Comparison of ENCODE assay signal across 8 cellular contexts in genomic region chr19:16324064-16324383, GRCh38. TPM values are rescaled to one million over a fixed set of nuclear protein-coding genes. Genes with fewer than 3 reads are reported as not detected.
DNase-seq lines count a peak whose midpoint lies in the region; ATAC-seq and TF ChIP-seq lines count a peak whose summit lies in the region.

No MANE protein-coding gene starts in this region.

- intact Hi-C loops in colonic mucosa (cut with DNase I) (no loop called here), natural killer cell (cut with micrococcal nuclease) (no loop called here)

- H3K4me3 Mint-ChIP-seq in natural killer cell: peak overlapping the region; percentile 81
- no peak overlapping the region for H3K4me3 Mint-ChIP-seq in glutamatergic neuron (ENCODE audit: unreplicated experiment)

- H3K36me3 Mint-ChIP-seq in natural killer cell (peaks cover 19% of the 10 kb centered on the region), glutamatergic neuron (ENCODE audit: unreplicated experiment) (no peaks in the 10 kb centered on the region)

- peaks cover 17 to 34% of the 10 kb centered on the region in 2 donors for H3K4me1 Mint-ChIP-seq in natural killer cell
- peaks cover 3% of the 10 kb centered on the region for H3K4me1 Mint-ChIP-seq in glutamatergic neuron (ENCODE audit: low read depth, unreplicated experiment)

- ATAC-seq in natural killer cell (no peak), HG03442 (IDR thresholded peaks at IDR 0.05; ENCODE audit: unreplicated experiment) (no peak), GM21619 (IDR thresholded peaks at IDR 0.05; ENCODE audit: unreplicated experiment) (no peak)

- H3K9ac ChIP-seq in colonic mucosa (ENCODE audit: low read depth in 2 of 2, low read length in 2 of 2): peak overlapping the region; percentile 61 to 68

- H3K9me3 ChIP-seq in colonic mucosa: no peaks in the 10 kb centered on the region

- peaks cover 3% of the 10 kb centered on the region for H3K4me1 ChIP-seq in colonic mucosa

- H3K27me3 ChIP-seq in colonic mucosa: no peaks in the 10 kb centered on the region

- H3K27me3 Mint-ChIP-seq in natural killer cell (ENCODE audit: low read depth in 2 of 2) (peaks cover 0 to 8% of the 10 kb centered on the region in 2 donors), glutamatergic neuron (ENCODE audit: unreplicated experiment) (peaks cover 27% of the 10 kb centered on the region)

- TF ChIP-seq CTCF in AG09309 (IDR thresholded peaks at IDR 0.05; ENCODE audit: control insufficient read depth, insufficient read depth, low read depth, low read length, missing control alignments) (no peak), colonic mucosa (IDR thresholded peaks at IDR 0.05) (no peak), natural killer cell (IDR thresholded peaks at IDR 0.05) (no peak), glutamatergic neuron (IDR thresholded peaks at IDR 0.05; ENCODE audit: partially characterized antibody, unreplicated experiment) (no peak)

- DNase-seq in AG09309 (ENCODE audit: low read depth) (no peak), colonic mucosa (no peak), natural killer cell (no peak), glutamatergic neuron (no peak), activated gamma-delta T cell treated with Interleukin-2 at 50 U/mL for 16 hours (no peak)
- no peak for DNase-seq in Jurkat, Clone E6-1 (ENCODE audit: low read depth, low spot score)

- H3K9me3 Mint-ChIP-seq in natural killer cell (no peaks in the 10 kb centered on the region), glutamatergic neuron (ENCODE audit: unreplicated experiment) (peaks cover 2% of the 10 kb centered on the region)

- peak overlapping the region; percentile 41 for H3K4me3 ChIP-seq in AG09309 (ENCODE audit: control insufficient read depth, low read depth, low read length)
- H3K4me3 ChIP-seq in Jurkat, Clone E6-1 (ENCODE audit: low read length): peak overlapping the region; percentile 54
- H3K4me3 ChIP-seq in colonic mucosa: peak overlapping the region; percentile 12

- H3K27ac Mint-ChIP-seq in natural killer cell: peak overlapping the region; percentile 94 to 99
- H3K27ac Mint-ChIP-seq in glutamatergic neuron (ENCODE audit: unreplicated experiment): no peak overlapping the region

- no peaks in the 10 kb centered on the region for H3K36me3 ChIP-seq in colonic mucosa

- H3K27ac ChIP-seq in colonic mucosa: peak overlapping the region; percentile 56

RNA-seq across cellular contexts. Expression of gene KLF2, which starts 0.6 kb away (rescaled TPM):
- 22.6 TPM for polyA plus RNA-seq in Jurkat, Clone E6-1 (2012; ENCODE audit: insufficient read depth, insufficient read length)
- total RNA-seq in colonic mucosa (10 to 100 TPM; 12.9 to 18.7 TPM), natural killer cell (100 to 1,000 TPM; 246 to 645 (median 377) TPM), glutamatergic neuron (ENCODE audit: unreplicated experiment) (not detected)

Comparison
In these comparisons a context has a peak if more than half of its experiments do, and no peak if none do; other contexts are left out.
1. RNA of gene KLF2, which starts 0.6 kb away (total RNA-seq): 246 to 645 TPM in natural killer cell and 12.9 to 18.7 TPM in colonic mucosa; not detected in glutamatergic neuron (single experiment); every median in the first group is over 10 times any median in the second.
2. Peak in every context shown above with its lines, with median percentiles within 50 percentile points of each other: H3K4me3 ChIP-seq.